Comparison of ENCODE assay signal across 1 cellular context in genomic region chr6:136341367-136341766, GRCh38.
TF ChIP-seq lines count a peak whose summit lies in the region.

No MANE protein-coding gene starts in this region.

TF ChIP-seq in HepG2, 621 proteins besides CTCF, POLR2A, EP300 and RAD21 (continued from another document):
- TF ChIP-seq, protein P1, sequence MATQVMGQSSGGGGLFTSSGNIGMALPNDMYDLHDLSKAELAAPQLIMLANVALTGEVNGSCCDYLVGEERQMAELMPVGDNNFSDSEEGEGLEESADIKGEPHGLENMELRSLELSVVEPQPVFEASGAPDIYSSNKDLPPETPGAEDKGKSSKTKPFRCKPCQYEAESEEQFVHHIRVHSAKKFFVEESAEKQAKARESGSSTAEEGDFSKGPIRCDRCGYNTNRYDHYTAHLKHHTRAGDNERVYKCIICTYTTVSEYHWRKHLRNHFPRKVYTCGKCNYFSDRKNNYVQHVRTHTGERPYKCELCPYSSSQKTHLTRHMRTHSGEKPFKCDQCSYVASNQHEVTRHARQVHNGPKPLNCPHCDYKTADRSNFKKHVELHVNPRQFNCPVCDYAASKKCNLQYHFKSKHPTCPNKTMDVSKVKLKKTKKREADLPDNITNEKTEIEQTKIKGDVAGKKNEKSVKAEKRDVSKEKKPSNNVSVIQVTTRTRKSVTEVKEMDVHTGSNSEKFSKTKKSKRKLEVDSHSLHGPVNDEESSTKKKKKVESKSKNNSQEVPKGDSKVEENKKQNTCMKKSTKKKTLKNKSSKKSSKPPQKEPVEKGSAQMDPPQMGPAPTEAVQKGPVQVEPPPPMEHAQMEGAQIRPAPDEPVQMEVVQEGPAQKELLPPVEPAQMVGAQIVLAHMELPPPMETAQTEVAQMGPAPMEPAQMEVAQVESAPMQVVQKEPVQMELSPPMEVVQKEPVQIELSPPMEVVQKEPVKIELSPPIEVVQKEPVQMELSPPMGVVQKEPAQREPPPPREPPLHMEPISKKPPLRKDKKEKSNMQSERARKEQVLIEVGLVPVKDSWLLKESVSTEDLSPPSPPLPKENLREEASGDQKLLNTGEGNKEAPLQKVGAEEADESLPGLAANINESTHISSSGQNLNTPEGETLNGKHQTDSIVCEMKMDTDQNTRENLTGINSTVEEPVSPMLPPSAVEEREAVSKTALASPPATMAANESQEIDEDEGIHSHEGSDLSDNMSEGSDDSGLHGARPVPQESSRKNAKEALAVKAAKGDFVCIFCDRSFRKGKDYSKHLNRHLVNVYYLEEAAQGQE (IDR thresholded peaks at IDR 0.05; ENCODE audit: borderline replicate concordance in 1 of 2, low read depth in 1 of 2, low read length in 2 of 2) = no peak
- TF ChIP-seq MAFF (IDR thresholded peaks at IDR 0.05; ENCODE audit: low read depth, low read length) (peak; percentile 76), MAFK (conservative IDR thresholded peaks at IDR 0.05 in 1 of 2, IDR thresholded peaks at IDR 0.05 in 1 of 2; ENCODE audit: low read length in 2 of 2) (peak; percentile 58 to 82; a peak in 3 of 4 replicates)
TF ChIP-seq in HepG2: peak in this region for 2.
